In the genomic region with DNA sequence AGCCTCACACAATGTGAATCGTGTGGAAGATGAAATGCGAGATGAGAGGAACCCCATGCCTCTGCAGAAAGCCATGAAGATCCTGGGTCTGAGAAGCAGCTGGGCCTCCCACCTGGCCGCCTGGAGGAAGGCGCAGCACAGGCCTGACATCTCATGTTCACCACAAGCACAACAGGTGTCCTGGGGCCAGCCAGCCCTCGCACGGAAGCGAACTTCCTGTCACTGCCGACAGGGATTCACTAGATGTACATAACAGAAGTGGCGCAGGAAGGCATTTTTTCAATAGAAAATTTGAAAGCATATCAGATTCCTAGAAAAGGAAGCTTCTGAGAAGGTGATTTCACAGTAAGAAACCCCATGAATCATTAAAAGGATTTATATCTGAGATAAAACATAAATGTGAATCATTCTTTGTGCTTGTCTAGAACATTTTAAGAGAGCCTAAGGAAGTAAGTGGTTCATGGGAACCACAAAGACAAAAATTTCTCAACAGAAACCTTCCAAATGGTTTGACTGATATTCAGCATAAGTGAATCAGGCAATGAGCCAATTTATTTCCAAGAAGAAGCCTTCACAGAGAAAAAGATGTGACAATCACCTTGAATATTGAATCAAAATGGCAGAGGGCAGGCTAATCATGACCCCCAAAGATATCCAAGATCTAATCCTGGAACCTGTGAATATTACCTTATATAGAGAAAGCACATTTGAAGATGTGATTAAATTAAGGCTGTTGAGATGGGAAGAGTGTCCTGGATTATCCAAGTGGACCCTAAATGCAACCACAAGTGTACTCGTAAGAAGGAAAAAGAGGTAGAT, we compare ENCODE assay signal across 8 cellular contexts.
DNase-seq lines count a peak whose midpoint lies in the region; ATAC-seq and TF ChIP-seq lines count a peak whose summit lies in the region.

No MANE protein-coding gene starts in this region.

- CTCF ChIA-PET in CD8-positive, alpha-beta T cell (lab: Charles Lee), result interaction anchor here (1.2 to 8.9 kb wide), 4 partner anchors 10 to 428 kb away, joined by 4 to 78 read pairs (median 10); no protein-coding TSS in a partner anchor
- CTCF ChIA-PET in activated CD4-positive, alpha-beta T cell treated with anti-CD3 and anti-CD28 coated beads, Interleukin-2, amount 10 ng/mL, durations not matched to agents 7 days and 5 days (lab: Charles Lee), result interaction anchor here (0.6 to 1.3 kb wide), 10 partner anchors 10 to 422 kb away, joined by 3 to 5 read pairs (median 3); partner anchors contain the start of gene DUSP6

- H3K4me3 Mint-ChIP-seq in CD8-positive, alpha-beta T cell, result peak overlapping the region; percentile 36
- H3K4me3 Mint-ChIP-seq in activated CD4-positive, alpha-beta T cell treated with anti-CD3 and anti-CD28 coated beads, Interleukin-2, amount 10 ng/mL, durations not matched to agents 7 days and 5 days, result peak overlapping the region; percentile 30
- peak overlapping the region; percentile 42 for H3K4me3 Mint-ChIP-seq in stimulated activated effector memory CD8-positive, alpha-beta T cell treated with anti-CD3 and anti-CD28 coated beads, Interleukin-12 subunit alpha, Interleukin-12 subunit beta, amount 100 ng/mL, for 72 hours

- H3K4me1 Mint-ChIP-seq in CD8-positive, alpha-beta T cell (ENCODE audit: low read depth), result peaks cover 25% of the 10 kb centered on the region
- peaks cover 64% of the 10 kb centered on the region for H3K4me1 Mint-ChIP-seq in activated CD4-positive, alpha-beta T cell treated with anti-CD3 and anti-CD28 coated beads, Interleukin-2, amount 10 ng/mL, durations not matched to agents 7 days and 5 days
- H3K4me1 Mint-ChIP-seq in stimulated activated effector memory CD8-positive, alpha-beta T cell treated with anti-CD3 and anti-CD28 coated beads, Interleukin-12 subunit alpha, Interleukin-12 subunit beta, amount 100 ng/mL, for 72 hours, result peaks cover 62% of the 10 kb centered on the region

- peaks cover 14% of the 10 kb centered on the region for H3K4me1 ChIP-seq in CD8-positive, alpha-beta T cell (ENCODE audit: insufficient read depth, low read length)

- H3K27me3 ChIP-seq in CD8-positive, alpha-beta T cell (ENCODE audit: insufficient read depth, low read length), result no peaks in the 10 kb centered on the region

- H3K27ac Mint-ChIP-seq in CD8-positive, alpha-beta T cell, result peak overlapping the region; percentile 45
- peak overlapping the region; percentile 88 for H3K27ac Mint-ChIP-seq in activated CD4-positive, alpha-beta T cell treated with anti-CD3 and anti-CD28 coated beads, Interleukin-2, amount 10 ng/mL, durations not matched to agents 7 days and 5 days
- H3K27ac Mint-ChIP-seq in stimulated activated effector memory CD8-positive, alpha-beta T cell treated with anti-CD3 and anti-CD28 coated beads, Interleukin-12 subunit alpha, Interleukin-12 subunit beta, amount 100 ng/mL, for 72 hours, result peak overlapping the region; percentile 96

- intact Hi-C loops in CD8-positive, alpha-beta T cell (cut with DNase I, micrococcal nuclease), result loop anchor here in 1 of 2 experiments (2.0 kb wide), 1 partner anchor 22 kb away; no protein-coding TSS in a partner anchor

- H3K9me3 ChIP-seq in CD8-positive, alpha-beta T cell (ENCODE audit: low read length), result no peaks in the 10 kb centered on the region

- no peaks in the 10 kb centered on the region for H3K36me3 Mint-ChIP-seq in CD8-positive, alpha-beta T cell
- peaks cover 63% of the 10 kb centered on the region for H3K36me3 Mint-ChIP-seq in activated CD4-positive, alpha-beta T cell treated with anti-CD3 and anti-CD28 coated beads, Interleukin-2, amount 10 ng/mL, durations not matched to agents 7 days and 5 days (ENCODE audit: low read depth)
- peaks cover 13% of the 10 kb centered on the region for H3K36me3 Mint-ChIP-seq in stimulated activated effector memory CD8-positive, alpha-beta T cell treated with anti-CD3 and anti-CD28 coated beads, Interleukin-12 subunit alpha, Interleukin-12 subunit beta, amount 100 ng/mL, for 72 hours

- no peak overlapping the region for H3K4me3 ChIP-seq in CD8-positive, alpha-beta T cell (ENCODE audit: low read depth, low read length)

- H3K27me3 Mint-ChIP-seq in CD8-positive, alpha-beta T cell (ENCODE audit: low read depth), result no peaks in the 10 kb centered on the region
- no peaks in the 10 kb centered on the region for H3K27me3 Mint-ChIP-seq in activated CD4-positive, alpha-beta T cell treated with anti-CD3 and anti-CD28 coated beads, Interleukin-2, amount 10 ng/mL, durations not matched to agents 7 days and 5 days

- no peak overlapping the region for H3K27ac ChIP-seq in CD8-positive, alpha-beta T cell (ENCODE audit: low read depth, low read length)

- peak; percentile 12 to 70 (median 46) for DNase-seq in CD8-positive, alpha-beta T cell
- DNase-seq in activated CD4-positive, alpha-beta T cell treated with anti-CD3 and anti-CD28 coated beads, Interleukin-2, amount 10 ng/mL, durations not matched to agents 7 days and 5 days, result peak; percentile 88
- DNase-seq in stimulated activated effector memory CD8-positive, alpha-beta T cell treated with anti-CD3 and anti-CD28 coated beads, Interleukin-12 subunit alpha, Interleukin-12 subunit beta, amount 100 ng/mL, for 72 hours (ENCODE audit: low spot score in 2 of 2), result peak; percentile 56 to 89
- no peak for DNase-seq in NCI-H748 treated with DMSO at 0.1 percent for 48 hours (lab: John Stamatoyannopoulos, UW)
- no peak for DNase-seq in NK-92 (lab: John Stamatoyannopoulos, UW; ENCODE audit: unreplicated experiment)

- no peaks in the 10 kb centered on the region for H3K9me3 Mint-ChIP-seq in CD8-positive, alpha-beta T cell
- H3K9me3 Mint-ChIP-seq in activated CD4-positive, alpha-beta T cell treated with anti-CD3 and anti-CD28 coated beads, Interleukin-2, amount 10 ng/mL, durations not matched to agents 7 days and 5 days, result peaks cover 36% of the 10 kb centered on the region
- peaks cover 9% of the 10 kb centered on the region for H3K9me3 Mint-ChIP-seq in stimulated activated effector memory CD8-positive, alpha-beta T cell treated with anti-CD3 and anti-CD28 coated beads, Interleukin-12 subunit alpha, Interleukin-12 subunit beta, amount 100 ng/mL, for 72 hours

- peak; percentile 85 for ATAC-seq in CD8-positive, alpha-beta T cell
- peak; percentile 98 for ATAC-seq in GM21381 (IDR thresholded peaks at IDR 0.05; ENCODE audit: unreplicated experiment)
- peak; percentile 98 for ATAC-seq in HG03571 (IDR thresholded peaks at IDR 0.05; ENCODE audit: unreplicated experiment)
- peak; percentile 35 for ATAC-seq in esophagus mucosa
- peak; percentile 87 for ATAC-seq in stimulated activated effector memory CD8-positive, alpha-beta T cell treated with anti-CD3 and anti-CD28 coated beads, Interleukin-12 subunit alpha, Interleukin-12 subunit beta, amount 100 ng/mL, for 72 hours

- no peaks in the 10 kb centered on the region for H3K36me3 ChIP-seq in CD8-positive, alpha-beta T cell (ENCODE audit: insufficient read depth, low read length)

- no peak for TF ChIP-seq CTCF in CD8-positive, alpha-beta T cell (IDR thresholded peaks at IDR 0.05)

- POLR2A ChIA-PET in CD8-positive, alpha-beta T cell (lab: Charles Lee), result interaction anchor here (0.5 kb wide), 1 partner anchor 23 kb away, joined by 3 read pairs; no protein-coding TSS in a partner anchor
- POLR2A ChIA-PET in activated CD4-positive, alpha-beta T cell treated with anti-CD3 and anti-CD28 coated beads, Interleukin-2, amount 10 ng/mL, durations not matched to agents 7 days and 5 days (lab: Charles Lee), result no interaction called here

Comparison
In these comparisons a context has a peak if more than half of its experiments do, and no peak if none do; other contexts are left out.
1. ATAC-seq: peak in every context shown above with its lines; median percentile 98 in GM21381; 98 in HG03571; 87 in stimulated activated effector memory CD8-positive, alpha-beta T cell treated with anti-CD3 and anti-CD28 coated beads, Interleukin-12 subunit alpha, Interleukin-12 subunit beta, amount 100 ng/mL, for 72 hours; 85 in CD8-positive, alpha-beta T cell; 35 in esophagus mucosa.
2. DNase-seq: peak in CD8-positive, alpha-beta T cell (7 of 7), activated CD4-positive, alpha-beta T cell treated with anti-CD3 and anti-CD28 coated beads, Interleukin-2, amount 10 ng/mL, durations not matched to agents 7 days and 5 days (single experiment) and stimulated activated effector memory CD8-positive, alpha-beta T cell treated with anti-CD3 and anti-CD28 coated beads, Interleukin-12 subunit alpha, Interleukin-12 subunit beta, amount 100 ng/mL, for 72 hours (2 of 2); none in NCI-H748 treated with DMSO at 0.1 percent for 48 hours (single experiment) and NK-92 (single experiment).
3. H3K27ac Mint-ChIP-seq: peak in every context shown above with its lines; median percentile 96 in stimulated activated effector memory CD8-positive, alpha-beta T cell treated with anti-CD3 and anti-CD28 coated beads, Interleukin-12 subunit alpha, Interleukin-12 subunit beta, amount 100 ng/mL, for 72 hours; 88 in activated CD4-positive, alpha-beta T cell treated with anti-CD3 and anti-CD28 coated beads, Interleukin-2, amount 10 ng/mL, durations not matched to agents 7 days and 5 days; 45 in CD8-positive, alpha-beta T cell.
4. Peak in every context shown above with its lines, with median percentiles within 50 percentile points of each other: H3K4me3 Mint-ChIP-seq.